9 cellular contexts compared by ENCODE assay signal in the genomic region with DNA sequence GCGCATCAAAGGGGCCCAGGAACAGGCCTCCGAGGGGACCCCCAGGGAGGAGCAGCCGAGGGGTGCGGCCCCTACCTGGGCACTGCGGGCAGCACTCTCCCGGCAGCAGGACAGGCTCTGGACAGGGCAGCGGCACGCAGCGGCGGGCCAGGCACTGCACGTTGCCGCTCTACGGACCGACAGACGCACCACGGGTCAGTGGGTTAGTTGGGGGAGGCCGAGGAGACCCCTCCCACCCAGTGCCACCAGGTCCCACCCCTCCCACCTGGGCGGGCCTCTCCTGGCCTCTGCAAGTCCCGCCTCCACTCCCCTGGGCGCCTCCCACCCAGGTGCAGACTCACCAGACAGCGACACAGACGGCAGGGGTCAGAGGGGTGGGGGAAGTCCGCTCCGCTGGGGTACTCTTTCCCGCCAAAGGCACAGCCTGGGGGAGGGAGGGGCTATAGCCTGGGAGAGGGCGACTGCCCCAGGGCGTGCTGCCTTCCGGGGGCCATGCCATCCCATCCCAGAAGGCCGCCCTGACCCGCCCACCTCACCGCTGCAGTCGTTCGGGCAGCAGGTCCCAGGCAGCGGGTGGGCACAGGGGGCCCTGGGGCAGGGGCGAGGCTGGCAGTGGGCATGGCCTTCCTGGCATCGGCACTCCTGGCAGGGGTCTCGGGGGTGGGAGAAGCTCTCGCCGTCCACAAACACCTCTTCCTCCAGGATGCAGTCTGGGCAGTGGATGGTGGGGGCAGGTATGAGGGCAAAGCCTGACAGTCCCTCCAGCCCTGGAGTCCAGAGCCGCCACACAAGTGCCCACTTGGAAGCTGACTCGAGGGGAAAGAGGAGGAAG. TPM values are rescaled to one million over a fixed set of nuclear protein-coding genes. Genes with fewer than 3 reads are reported as not detected.
A peak's percentile ranks its signal among the peaks of the same experiment; 100 is the strongest.
DNase-seq lines count a peak whose midpoint lies in the region; ATAC-seq and TF ChIP-seq lines count a peak whose summit lies in the region.
"Had no signal": no experiment of that assay in that cellular context is flagged by ENCODE, and none has a peak within 500 bp of the region (broad histone marks: within the 10 kb centered on the region; RNA-seq: fewer than 3 reads in every experiment).

No MANE protein-coding gene starts in this region.

- ATAC-seq in stimulated activated naive CD8-positive, alpha-beta T cell treated with anti-CD3 and anti-CD28 coated beads, Interleukin-15, amount 100 ng/mL, for 72 hours = peak; percentile 36
- ATAC-seq in stimulated activated naive CD8-positive, alpha-beta T cell treated with anti-CD3 and anti-CD28 coated beads, Interleukin-15, Interleukin-2, amounts not matched to agents 100 U/mL and 50 U/mL, for 24 hours = no peak
- ATAC-seq in left lung = peak; percentile 24

- H3K27me3 Mint-ChIP-seq in stimulated activated naive CD8-positive, alpha-beta T cell treated with anti-CD3 and anti-CD28 coated beads, Interleukin-15, amount 100 ng/mL, for 72 hours = peaks cover 15% of the 10 kb centered on the region

- H3K36me3 ChIP-seq in colonic mucosa (no peaks in the 10 kb centered on the region), left lung (no peaks in the 10 kb centered on the region), vagina (no peaks in the 10 kb centered on the region)

- H3K4me3 Mint-ChIP-seq in stimulated activated naive CD8-positive, alpha-beta T cell treated with anti-CD3 and anti-CD28 coated beads, Interleukin-15, amount 100 ng/mL, for 72 hours = no peak overlapping the region

- no peak for TF ChIP-seq CTCF in colonic mucosa (IDR thresholded peaks at IDR 0.05)
- no peak for TF ChIP-seq CTCF in left lung (IDR thresholded peaks at IDR 0.05)
- TF ChIP-seq CTCF in vagina (IDR thresholded peaks at IDR 0.05) = no peak

- intact Hi-C loops in colonic mucosa (cut with DNase I) (no loop called here), left lung (cut with DNase I) (no loop called here), vagina (cut with DNase I) (no loop called here)

- DNase-seq in stimulated activated naive CD8-positive, alpha-beta T cell treated with anti-CD3 and anti-CD28 coated beads, Interleukin-15, amount 100 ng/mL, for 72 hours = no peak
- DNase-seq in stimulated activated naive CD8-positive, alpha-beta T cell treated with anti-CD3 and anti-CD28 coated beads, Interleukin-15, Interleukin-2, amounts not matched to agents 100 U/mL and 50 U/mL, for 24 hours = no peak
- DNase-seq in colonic mucosa (no peak), left lung (no peak), vagina (ENCODE audit: extremely low spot score in 2 of 2) (no peak), NOMO-1 (lab: John Stamatoyannopoulos, UW; ENCODE audit: unreplicated experiment in 2 of 2) (no peak), NCI-H1694 treated with DMSO at 0.1 percent for 48 hours (lab: John Stamatoyannopoulos, UW) (no peak), NCI-H2227 (lab: John Stamatoyannopoulos, UW; ENCODE audit: unreplicated experiment) (no peak)
- DNase-seq: RPMI8226 had no signal

- no peak overlapping the region for H3K27ac Mint-ChIP-seq in stimulated activated naive CD8-positive, alpha-beta T cell treated with anti-CD3 and anti-CD28 coated beads, Interleukin-15, amount 100 ng/mL, for 72 hours

- no peaks in the 10 kb centered on the region for H3K4me1 ChIP-seq in colonic mucosa
- peaks cover 0 to 8% of the 10 kb centered on the region in 2 donors for H3K4me1 ChIP-seq in left lung
- H3K4me1 ChIP-seq in vagina = peaks cover 28% of the 10 kb centered on the region

- H3K4me1 Mint-ChIP-seq in stimulated activated naive CD8-positive, alpha-beta T cell treated with anti-CD3 and anti-CD28 coated beads, Interleukin-15, amount 100 ng/mL, for 72 hours = no peaks in the 10 kb centered on the region

- H3K4me3 ChIP-seq in colonic mucosa = peak overlapping the region; percentile 22
- H3K4me3 ChIP-seq in left lung = peak overlapping the region in 1 of 2 donors; percentile 25
- peak overlapping the region; percentile 34 to 37 for H3K4me3 ChIP-seq in vagina

- H3K27me3 ChIP-seq in colonic mucosa (peaks cover 12% of the 10 kb centered on the region), left lung (peaks cover 0 to 57% of the 10 kb centered on the region in 2 donors), vagina (no peaks in the 10 kb centered on the region)

- no peaks in the 10 kb centered on the region for H3K9me3 Mint-ChIP-seq in stimulated activated naive CD8-positive, alpha-beta T cell treated with anti-CD3 and anti-CD28 coated beads, Interleukin-15, amount 100 ng/mL, for 72 hours

- no peak overlapping the region for H3K27ac ChIP-seq in colonic mucosa
- H3K27ac ChIP-seq in left lung = no peak overlapping the region
- no peak overlapping the region for H3K27ac ChIP-seq in vagina

- H3K9ac ChIP-seq in colonic mucosa (ENCODE audit: low read depth in 2 of 2, low read length in 2 of 2) = peak overlapping the region in 1 of 2 donors; percentile 8

- no peak for TF ChIP-seq POLR2A in vagina (IDR thresholded peaks at IDR 0.05)

- H3K9me3 ChIP-seq in colonic mucosa (no peaks in the 10 kb centered on the region), left lung (no peaks in the 10 kb centered on the region), vagina (no peaks in the 10 kb centered on the region)

RNA-seq across cellular contexts. Expression of gene KCP, which starts 19.2 kb away (rescaled TPM):
- 1 to 10 TPM in 1 of 2 donors, under 1 TPM in 1; 0.64 to 1.1 TPM for total RNA-seq in colonic mucosa
- 1 to 10 TPM; 1.5 to 1.7 TPM for total RNA-seq in left lung
- 1.2 TPM for total RNA-seq in vagina

RNA-seq across cellular contexts. Expression of gene ATP6V1F, which starts 28.7 kb away (rescaled TPM):
- 100 to 1,000 TPM in 1 of 2 donors, 10 to 100 TPM in 1; 94.4 to 105 TPM for total RNA-seq in colonic mucosa
- 100 to 1,000 TPM; 192 to 200 TPM for total RNA-seq in left lung
- 119 TPM for total RNA-seq in vagina

RNA-seq across cellular contexts. Expression of gene IRF5, which starts 46.4 kb away (rescaled TPM):
- total RNA-seq in colonic mucosa (1 to 10 TPM; 5.0 to 9.7 TPM), left lung (10 to 100 TPM; 18.2 to 35.5 TPM), vagina (15.0 TPM)
